In the genomic region with DNA sequence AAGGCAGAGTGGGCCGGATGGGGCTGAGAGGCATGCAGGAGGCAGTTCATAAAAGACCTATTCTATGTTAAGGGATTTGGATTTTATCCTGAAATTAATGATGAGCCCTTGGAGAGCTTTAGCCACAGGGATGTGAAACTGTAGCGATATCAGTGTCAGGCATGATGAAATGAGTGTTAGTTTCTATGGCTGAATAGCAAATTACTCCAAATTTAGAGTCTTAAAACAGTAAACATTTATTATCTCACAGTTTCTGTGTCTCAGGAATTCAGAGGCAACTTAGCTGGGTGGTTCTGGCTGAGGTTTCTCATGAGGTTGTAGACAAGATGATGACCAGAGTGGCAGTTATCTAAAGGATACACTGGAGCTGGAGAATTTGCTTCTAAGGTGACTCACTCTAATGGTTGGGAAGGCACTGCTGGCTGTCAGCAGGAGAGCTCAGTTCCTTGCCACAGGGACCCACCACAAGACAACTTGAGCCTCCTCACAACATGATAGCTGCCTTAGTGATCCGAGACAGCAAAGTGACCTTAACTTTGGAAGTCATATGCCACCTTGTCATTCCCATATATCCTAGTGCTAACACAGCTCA, we compare ENCODE assay signal across 23 cellular contexts. TPM values are rescaled to one million over a fixed set of nuclear protein-coding genes. Genes with fewer than 3 reads are reported as not detected.
DNase-seq lines count a peak whose midpoint lies in the region; ATAC-seq, FAIRE-seq and TF ChIP-seq lines count a peak whose summit lies in the region.
"Had no signal": no experiment of that assay in that cellular context is flagged by ENCODE, and none has a peak within 500 bp of the region (broad histone marks: within the 10 kb centered on the region; RNA-seq: fewer than 3 reads in every experiment).

No MANE protein-coding gene starts in this region.

- H3K4me3 ChIP-seq in mesodermal cell (ENCODE audit: extremely low read depth, insufficient read depth, low read length, poor library complexity, severe bottlenecking) (no peak overlapping the region), HepG2 (replicated peaks in 1 of 3; ENCODE audit: insufficient read depth in 1 of 3, low read depth in 2 of 3, low read length in 3 of 3) (no peak overlapping the region)
- H3K4me3 ChIP-seq: body of pancreas, psoas muscle had no signal

- POLR2A ChIA-PET in HepG2 (lab: Yijun Ruan, JAX): no interaction called here

- no peaks in the 10 kb centered on the region for H3K36me3 Mint-ChIP-seq in activated CD4-positive, alpha-beta T cell treated with anti-CD3 and anti-CD28 coated beads, Interleukin-2, amount 10 ng/mL, durations not matched to agents 24 days and 14 days (ENCODE audit: low read depth)
- H3K36me3 Mint-ChIP-seq in activated T-helper 2 cell treated with anti-CD3 and anti-CD28 coated beads, Interferon-gamma antibody, Interleukin-2, Interleukin-4, amounts not matched to agents 10 μg/mL and 5 μg/mL and 100 μg/mL, durations not matched to agents 14 hours and 24 hours and 36 hours (ENCODE audit: low read depth): no peaks in the 10 kb centered on the region
- H3K36me3 Mint-ChIP-seq: CD8-positive, alpha-beta memory T cell; IgD-negative memory B cell had no signal

- TF ChIP-seq RAD21 in HepG2 (CRISPR knock-in tag; IDR thresholded peaks at IDR 0.05): no peak

- peaks cover 53% of the 10 kb centered on the region for H3K27me3 Mint-ChIP-seq in activated CD4-positive, alpha-beta T cell treated with anti-CD3 and anti-CD28 coated beads, Interleukin-2, amount 10 ng/mL, durations not matched to agents 24 days and 14 days
- H3K27me3 Mint-ChIP-seq in activated T-helper 2 cell treated with anti-CD3 and anti-CD28 coated beads, Interferon-gamma antibody, Interleukin-2, Interleukin-4, amounts not matched to agents 10 μg/mL and 5 μg/mL and 100 μg/mL, durations not matched to agents 14 hours and 24 hours and 36 hours (ENCODE audit: low read depth): peaks cover 40% of the 10 kb centered on the region

- no peak for TF ChIP-seq CTCF in HepG2 (CRISPR knock-in tag; IDR thresholded peaks at IDR 0.05)

- peaks cover 8% of the 10 kb centered on the region for H3K9me3 Mint-ChIP-seq in activated CD4-positive, alpha-beta T cell treated with anti-CD3 and anti-CD28 coated beads, Interleukin-2, amount 10 ng/mL, durations not matched to agents 24 days and 14 days
- H3K9me3 Mint-ChIP-seq in activated T-helper 2 cell treated with anti-CD3 and anti-CD28 coated beads, Interferon-gamma antibody, Interleukin-2, Interleukin-4, amounts not matched to agents 10 μg/mL and 5 μg/mL and 100 μg/mL, durations not matched to agents 14 hours and 24 hours and 36 hours: peaks cover 14% of the 10 kb centered on the region

- TF ChIP-seq POLR2A in HepG2 (IDR thresholded peaks at IDR 0.05; ENCODE audit: insufficient read depth in 1 of 2, low read depth in 2 of 2, low read length in 2 of 2): no peak

- H3K4me1 ChIP-seq in mesodermal cell (ENCODE audit: control insufficient read depth, insufficient read depth, low read length, poor library complexity, severe bottlenecking) (peaks cover 8% of the 10 kb centered on the region), HepG2 (ENCODE audit: insufficient read depth, low read length) (no peaks in the 10 kb centered on the region)

- H3K9me3 ChIP-seq in mesodermal cell (ENCODE audit: control insufficient read depth, low read length) (peaks cover 7% of the 10 kb centered on the region), HepG2 (ENCODE audit: low read length) (no peaks in the 10 kb centered on the region; the same call in 1 of the 2 replicates)
- H3K9me3 ChIP-seq: body of pancreas had no signal

- peaks cover 0 to 37% of the 10 kb centered on the region in 2 experiments; a peak in 3 of 5 replicates for H3K27me3 ChIP-seq in HepG2 (ENCODE audit: control insufficient read depth in 1 of 2, insufficient read depth in 2 of 2, low read length in 2 of 2)
- H3K27me3 ChIP-seq: body of pancreas had no signal

- no peaks in the 10 kb centered on the region for H3K79me2 ChIP-seq in HepG2 (ENCODE audit: insufficient read depth, low read length)

- H3K27ac ChIP-seq in mesodermal cell (ENCODE audit: low read depth, low read length, severe bottlenecking): peak overlapping the region; percentile 17
- H3K27ac ChIP-seq in HepG2 (ENCODE audit: extremely low read length, insufficient read depth, low read length): no peak overlapping the region
- H3K27ac ChIP-seq: body of pancreas, psoas muscle had no signal

- no peaks in the 10 kb centered on the region for H4K20me1 ChIP-seq in HepG2 (ENCODE audit: insufficient read depth, low read length)

- in situ Hi-C loops in HepG2 (cut with HindIII; ENCODE audit: extremely low pct_ligation_motif_present, low pct_unique_long_range_greater_than_20kb): no loop called here

- H3K36me3 ChIP-seq in mesodermal cell (ENCODE audit: control insufficient read depth, insufficient read depth, low read length): no peaks in the 10 kb centered on the region
- no peaks in the 10 kb centered on the region for H3K36me3 ChIP-seq in HepG2 (replicated peaks in 1 of 2; ENCODE audit: control insufficient read depth in 1 of 2, insufficient read depth in 2 of 2, low read length in 2 of 2)

- no peak for FAIRE-seq in HepG2 (lab: Jason Lieb, UNC)

- H3K27ac Mint-ChIP-seq in activated CD4-positive, alpha-beta T cell treated with anti-CD3 and anti-CD28 coated beads, Interleukin-2, amount 10 ng/mL, durations not matched to agents 24 days and 14 days: peak overlapping the region; percentile 13
- H3K27ac Mint-ChIP-seq in activated T-helper 2 cell treated with anti-CD3 and anti-CD28 coated beads, Interferon-gamma antibody, Interleukin-2, Interleukin-4, amounts not matched to agents 10 μg/mL and 5 μg/mL and 100 μg/mL, durations not matched to agents 14 hours and 24 hours and 36 hours: peak overlapping the region; percentile 6
- H3K27ac Mint-ChIP-seq: IgD-negative memory B cell; immature natural killer cell; T-helper 1 cell treated with Interleukin-12 subunit alpha and Interleukin-12 subunit beta and Interleukin-4 antibody, amounts not matched to agents 30 μg/mL and 1 μg/mL, for 36 hours had no signal

- intact Hi-C loops in activated CD4-positive, alpha-beta T cell treated with anti-CD3 and anti-CD28 coated beads, Interleukin-2, amount 10 ng/mL, durations not matched to agents 24 days and 14 days (cut with micrococcal nuclease): no loop called here
- intact Hi-C loops in activated T-helper 2 cell treated with anti-CD3 and anti-CD28 coated beads, Interferon-gamma antibody, Interleukin-2, Interleukin-4, amounts not matched to agents 10 μg/mL and 5 μg/mL and 100 μg/mL, durations not matched to agents 14 hours and 24 hours and 36 hours (cut with micrococcal nuclease): no loop called here
- intact Hi-C loops in HepG2 (cut with micrococcal nuclease; ENCODE audit: unreplicated experiment): no loop called here

- H3K4me1 Mint-ChIP-seq in activated CD4-positive, alpha-beta T cell treated with anti-CD3 and anti-CD28 coated beads, Interleukin-2, amount 10 ng/mL, durations not matched to agents 24 days and 14 days: peaks cover 20% of the 10 kb centered on the region
- peaks cover 24% of the 10 kb centered on the region for H3K4me1 Mint-ChIP-seq in activated T-helper 2 cell treated with anti-CD3 and anti-CD28 coated beads, Interferon-gamma antibody, Interleukin-2, Interleukin-4, amounts not matched to agents 10 μg/mL and 5 μg/mL and 100 μg/mL, durations not matched to agents 14 hours and 24 hours and 36 hours (ENCODE audit: low read depth)

- no TSS peak for BruUV-seq in HepG2 (replicated peaks; lab: Mats Ljungman, UMichigan)

- CTCF ChIA-PET in HepG2 (lab: Yijun Ruan, JAX; ENCODE audit: low intra/inter-chr PET ratio, low total read pairs): no interaction called here

- H3K9ac ChIP-seq in HepG2 (ENCODE audit: insufficient read depth, low read depth, low read length): no peak overlapping the region

- no peak overlapping the region for H3K4me2 ChIP-seq in HepG2 (ENCODE audit: low read depth, low read length)

- WGBS in mesodermal cell (ENCODE audit: insufficient coverage in 2 of 2), 2 experiments: 90 to 96% methylated on average over 2 to 3 of the region's 3 CpGs
- WGBS in HepG2 (ENCODE audit: low lambda C conversion rate): 0% methylated on average over 3 of the region's 3 CpGs

- H3K4me3 Mint-ChIP-seq in activated CD4-positive, alpha-beta T cell treated with anti-CD3 and anti-CD28 coated beads, Interleukin-2, amount 10 ng/mL, durations not matched to agents 24 days and 14 days: no peak overlapping the region
- H3K4me3 Mint-ChIP-seq in activated T-helper 2 cell treated with anti-CD3 and anti-CD28 coated beads, Interferon-gamma antibody, Interleukin-2, Interleukin-4, amounts not matched to agents 10 μg/mL and 5 μg/mL and 100 μg/mL, durations not matched to agents 14 hours and 24 hours and 36 hours (ENCODE audit: low read depth): no peak overlapping the region
- H3K4me3 Mint-ChIP-seq: CD8-positive, alpha-beta memory T cell; immature natural killer cell; T-helper 1 cell treated with Interleukin-12 subunit alpha and Interleukin-12 subunit beta and Interleukin-4 antibody, amounts not matched to agents 30 μg/mL and 1 μg/mL, for 36 hours had no signal

- H2AFZ ChIP-seq in HepG2 (ENCODE audit: low read length): no peak overlapping the region

- ATAC-seq in HepG2: no peak
- ATAC-seq: body of pancreas, psoas muscle had no signal

- DNase-seq in activated CD4-positive, alpha-beta T cell treated with anti-CD3 and anti-CD28 coated beads, Interleukin-2, amount 10 ng/mL, durations not matched to agents 24 days and 14 days: no peak
- no peak for DNase-seq in activated CD4-positive, alpha-beta T cell treated with anti-CD3 and anti-CD28 coated beads, Interleukin-2, amount 50 U/mL, for 48 hours
- DNase-seq in M059J (ENCODE audit: low read depth): peak; percentile 2
- DNase-seq in activated T-helper 2 cell treated with anti-CD3 and anti-CD28 coated beads, Interferon-gamma antibody, Interleukin-2, Interleukin-4, amounts not matched to agents 10 μg/mL and 5 μg/mL and 100 μg/mL, durations not matched to agents 14 hours and 24 hours and 36 hours (ENCODE audit: low spot score): no peak
- DNase-seq in germinal center (ENCODE audit: low spot score): no peak
- no peak for DNase-seq in dermis blood vessel endothelial cell
- no peak for DNase-seq in HepG2 (ENCODE audit: low spot score)
- DNase-seq: 8988T; body of pancreas; CD8-positive, alpha-beta memory T cell; DMS153; foreskin fibroblast; GF-D8; hippocampal formation; immature natural killer cell; NCI-H1436 treated with DMSO at 0.1 percent for 48 hours; NCI-H524; psoas muscle had no signal

- TF ChIP-seq EP300 in HepG2 (IDR thresholded peaks at IDR 0.05; ENCODE audit: low read depth in 2 of 2, low read length in 2 of 2) (no peak), HepG2 (CRISPR knock-in tag; IDR thresholded peaks at IDR 0.05; ENCODE audit: borderline replicate concordance) (no peak)

RNA-seq across cellular contexts. Expression of gene SFTPD, which starts 36.7 kb away (rescaled TPM):
- not detected in 2 replicates for total RNA-seq in activated CD4-positive, alpha-beta T cell treated with anti-CD3 and anti-CD28 coated beads, Interleukin-2, amount 10 ng/mL, durations not matched to agents 24 days and 14 days
- total RNA-seq in M059J (2014; rRNA removed; shearing (Covaris generic)): not detected in 2 replicates
- not detected in 2 replicates for total RNA-seq in activated T-helper 2 cell treated with anti-CD3 and anti-CD28 coated beads, Interferon-gamma antibody, Interleukin-2, Interleukin-4, amounts not matched to agents 10 μg/mL and 5 μg/mL and 100 μg/mL, durations not matched to agents 14 hours and 24 hours and 36 hours
- 0.29 TPM for polyA plus RNA-seq in mesodermal cell (2013, experiment 1 of 2)
- polyA plus RNA-seq in mesodermal cell (2013, experiment 2 of 2): not detected
- not detected in 2 replicates for total RNA-seq in dermis blood vessel endothelial cell
- total RNA-seq in HepG2 (2016; rRNA removed; fragmentation: Illumina TruSeq; extraction: Trizol): not detected in 2 replicates
- not detected in 2 replicates for total RNA-seq in HepG2 (2016; cell fraction: cytosol; rRNA removed; fragmentation: Illumina TruSeq; extraction: Trizol; ENCODE audit: low read depth)
- total RNA-seq in HepG2 (2016; cell fraction: insoluble cytoplasmic fraction; rRNA removed; fragmentation: Illumina TruSeq; extraction: Trizol): not detected in 2 replicates
- not detected in 2 replicates for total RNA-seq in HepG2 (2016; cell fraction: membrane; rRNA removed; fragmentation: Illumina TruSeq; extraction: Trizol)
- not detected in 2 replicates for total RNA-seq in HepG2 (2016; cell fraction: nucleus; rRNA removed; fragmentation: Illumina TruSeq; extraction: Trizol)
- polyA plus RNA-seq in HepG2 (2011; rRNA removed): not detected in 2 replicates
- not detected in 2 replicates for polyA plus RNA-seq in HepG2 (2011; cell fraction: cytosol; rRNA removed)
- polyA plus RNA-seq in HepG2 (2011; cell fraction: nucleus; rRNA removed): not detected in 2 replicates
- polyA plus RNA-seq in HepG2 (2012): not detected in 2 replicates
- polyA plus RNA-seq in HepG2 (2016; cell fraction: cytosol; fragmentation: Illumina TruSeq; extraction: Trizol; ENCODE audit: low read depth): not detected in 2 replicates
- polyA plus RNA-seq in HepG2 (2016; cell fraction: insoluble cytoplasmic fraction; fragmentation: Illumina TruSeq; extraction: Trizol; ENCODE audit: low read depth): not detected in 2 replicates
- not detected in 2 replicates for polyA plus RNA-seq in HepG2 (2016; cell fraction: membrane; fragmentation: Illumina TruSeq; extraction: Trizol; ENCODE audit: low read depth)
- polyA plus RNA-seq in HepG2 (2016; cell fraction: nucleus; fragmentation: Illumina TruSeq; extraction: Trizol; ENCODE audit: insufficient read depth, low read depth): not detected in 2 replicates
- not detected in 2 replicates for polyA minus RNA-seq in HepG2 (2011; rRNA and poly(A)+ RNA removed; ENCODE audit: low replicate concordance)
- polyA minus RNA-seq in HepG2 (2011; cell fraction: cytosol; rRNA and poly(A)+ RNA removed): not detected in 2 replicates
- polyA minus RNA-seq in HepG2 (2011; cell fraction: nucleus; rRNA and poly(A)+ RNA removed): not detected in 2 replicates
- total RNA-seq: CD8-positive, alpha-beta memory T cell; epithelial cell of proximal tubule; SK-MEL-5 had no signal
- polyA plus RNA-seq: CD8-positive, alpha-beta memory T cell; IgD-negative memory B cell; immature natural killer cell had no signal
